ENCODE assay signal across 7 cellular contexts in the genomic region with DNA sequence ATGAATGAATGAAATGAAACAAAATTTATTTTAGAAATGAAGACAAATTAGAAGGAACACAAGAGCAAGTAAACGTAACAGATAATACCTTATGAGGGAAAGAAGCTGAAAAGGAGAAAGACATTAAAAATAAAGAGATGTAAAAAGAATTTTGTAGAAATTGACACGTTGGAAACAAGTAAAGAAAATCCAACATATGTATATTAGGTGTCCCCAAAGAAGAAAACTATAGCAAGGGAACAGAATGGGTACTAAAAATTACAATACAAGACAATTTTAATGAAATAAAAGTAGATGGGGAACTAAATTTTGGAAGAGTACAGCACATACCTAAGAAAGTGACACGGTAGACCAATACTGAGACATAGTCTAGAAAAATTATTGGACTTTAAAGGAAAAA.
"Had no signal": no experiment of that assay in that cellular context is flagged by ENCODE, and none has a peak within 500 bp of the region (broad histone marks: within the 10 kb centered on the region; RNA-seq: fewer than 3 reads in every experiment).

No MANE protein-coding gene starts in this region.

- ATAC-seq: HCT116, K562 had no signal

- H3K9me3 ChIP-seq: HAP-1 had no signal

- DNase-seq: GM23248, GOT3, H7, IMR-90 had no signal

- H3K4me3 ChIP-seq: GM23248, HAP-1, K562 had no signal

- H3K36me3 ChIP-seq: HAP-1 had no signal

- H3K27ac ChIP-seq: GM23248 had no signal
